10 cellular contexts compared by ENCODE assay signal in the genomic region with DNA sequence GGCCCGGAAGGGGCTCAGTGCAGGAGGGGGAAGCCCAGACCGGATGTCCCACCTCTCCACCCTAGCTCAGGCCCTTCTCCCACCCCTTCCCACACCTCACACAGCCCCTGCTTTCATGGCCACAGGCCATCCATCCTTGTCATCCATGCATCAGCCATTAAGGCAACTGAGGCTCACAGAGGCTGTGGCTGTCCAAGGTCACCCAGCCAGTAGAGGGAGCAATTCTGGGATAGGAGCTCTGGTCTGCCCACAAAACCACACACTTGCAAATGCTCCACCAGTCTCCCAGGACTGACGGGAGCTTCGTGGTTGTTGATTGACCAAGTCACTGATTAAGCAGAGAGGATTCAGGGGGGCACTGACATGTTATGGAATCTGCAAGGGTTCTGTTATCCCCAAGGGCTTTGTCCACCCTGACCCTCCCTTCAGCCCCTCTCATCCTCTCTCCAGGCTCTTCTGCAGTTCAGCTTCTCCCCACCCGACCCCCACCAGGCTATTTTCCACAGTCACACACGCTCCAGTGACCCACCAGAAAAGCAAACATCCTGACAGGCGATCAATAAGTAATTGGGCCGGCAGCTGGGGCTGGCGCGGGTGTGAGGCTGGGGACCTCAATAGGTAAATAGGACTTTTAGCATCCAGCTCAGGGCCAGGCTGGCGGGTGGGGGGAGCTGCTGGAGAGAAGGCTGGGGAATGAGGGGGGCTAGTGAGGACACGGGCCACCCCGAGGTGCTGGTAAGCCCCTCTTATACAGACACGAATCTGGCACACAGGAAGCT. TPM values are rescaled to one million over a fixed set of nuclear protein-coding genes. Genes with fewer than 3 reads are reported as not detected.
DNase-seq lines count a peak whose midpoint lies in the region; ATAC-seq, FAIRE-seq and TF ChIP-seq lines count a peak whose summit lies in the region.
"Had no signal": no experiment of that assay in that cellular context is flagged by ENCODE, and none has a peak within 500 bp of the region (broad histone marks: within the 10 kb centered on the region; RNA-seq: fewer than 3 reads in every experiment).

No MANE protein-coding gene starts in this region.

- no peak for TF ChIP-seq POLR2A in prostate gland (IDR thresholded peaks at IDR 0.05)

- 84% methylated on average over 14 of the region's 14 CpGs for WGBS in prostate gland

- H3K27ac ChIP-seq in SU-DHL-6 (ENCODE audit: low read depth, low read length): no peak overlapping the region
- no peak overlapping the region for H3K27ac ChIP-seq in prostate gland

- intact Hi-C loops in prostate gland (cut with DNase I): no loop called here

- no peak overlapping the region for H2AFZ ChIP-seq in SU-DHL-6 (ENCODE audit: low read depth, low read length, severe bottlenecking)

- no peaks in the 10 kb centered on the region for H4K20me1 ChIP-seq in SU-DHL-6 (ENCODE audit: low read depth, low read length)

- no peak for DNase-seq in D721Med (ENCODE audit: insufficient read length, low spot score)
- DNase-seq in HFF-Myc (ENCODE audit: extremely low read depth, low read depth): no peak
- DNase-seq in left kidney (ENCODE audit: low read depth, low spot score): peak; percentile 49
- no peak for DNase-seq in prostate gland (ENCODE audit: low spot score)
- DNase-seq in foreskin melanocyte: no peak
- DNase-seq: activated CD4-positive, alpha-beta memory T cell treated with anti-CD3 and anti-CD28 coated beads, Interleukin-2, amount 10 ng/mL, durations not matched to agents 7 days and 5 days had no signal

- H3K4me3 ChIP-seq in HFF-Myc (replicated peaks; ENCODE audit: low read depth, low read length) (no peak overlapping the region), SU-DHL-6 (ENCODE audit: insufficient read depth, low read length, poor library complexity, severe bottlenecking) (no peak overlapping the region), prostate gland (no peak overlapping the region)

- H3K4me2 ChIP-seq in SU-DHL-6 (ENCODE audit: low read depth, low read length, poor library complexity, severe bottlenecking): no peak overlapping the region

- ATAC-seq in HG02884 (IDR thresholded peaks at IDR 0.05; ENCODE audit: unreplicated experiment) (no peak), GM18861 (IDR thresholded peaks at IDR 0.05; ENCODE audit: unreplicated experiment) (no peak)

- H3F3A ChIP-seq in SU-DHL-6 (ENCODE audit: insufficient read depth): no peaks in the 10 kb centered on the region

- no peaks in the 10 kb centered on the region for H3K4me1 ChIP-seq in prostate gland (replicated peaks)

- H3K36me3 ChIP-seq in SU-DHL-6 (ENCODE audit: low read length) (no peaks in the 10 kb centered on the region), prostate gland (no peaks in the 10 kb centered on the region)

- TF ChIP-seq CTCF in D721Med (IDR thresholded peaks at IDR 0.05; ENCODE audit: insufficient read depth, missing control alignments): peak; percentile 35
- peak; percentile 57 for TF ChIP-seq CTCF in HFF-Myc (IDR thresholded peaks at IDR 0.05; ENCODE audit: low read depth, low read length, missing control alignments)
- TF ChIP-seq CTCF in SU-DHL-6 (IDR thresholded peaks at IDR 0.05; ENCODE audit: insufficient read depth, low read length, poor library complexity, severe bottlenecking): peak; percentile 60
- TF ChIP-seq CTCF in prostate gland (IDR thresholded peaks at IDR 0.05): no peak

- no peak overlapping the region for H3K9ac ChIP-seq in SU-DHL-6 (ENCODE audit: low read length)

- no peaks in the 10 kb centered on the region for H3K79me2 ChIP-seq in SU-DHL-6 (ENCODE audit: insufficient read depth, low read length)

- no peak for FAIRE-seq in D721Med (lab: Jason Lieb, UNC)
- FAIRE-seq: frontal cortex had no signal

- H3K9me3 ChIP-seq in SU-DHL-6 (ENCODE audit: insufficient read depth, low read length) (no peaks in the 10 kb centered on the region), prostate gland (no peaks in the 10 kb centered on the region)

- H3K27me3 ChIP-seq in SU-DHL-6 (ENCODE audit: low read length): no peaks in the 10 kb centered on the region
- no peaks in the 10 kb centered on the region for H3K27me3 ChIP-seq in prostate gland (replicated peaks; ENCODE audit: insufficient read depth)

- no peaks in the 10 kb centered on the region for H3K9me2 ChIP-seq in SU-DHL-6 (replicated peaks; ENCODE audit: insufficient read depth, low read length)

RNA-seq across cellular contexts. Expression of a gene that starts 15.0 kb away (rescaled TPM):
- total RNA-seq in prostate gland: 10 to 100 TPM in 1 of 2 donors, 1 to 10 TPM in 1; 2.9 to 10.2 TPM
- total RNA-seq: activated CD4-positive, alpha-beta memory T cell treated with anti-CD3 and anti-CD28 coated beads, Interleukin-2, amount 10 ng/mL, durations not matched to agents 7 days and 5 days had no signal

Comparison
In these comparisons a context has a peak if more than half of its experiments do, and no peak if none do; other contexts are left out.
1. CTCF ChIP-seq: peak in D721Med (single experiment), HFF-Myc (single experiment) and SU-DHL-6 (single experiment); none in prostate gland (0 of 4).